8 cellular contexts compared by ENCODE assay signal in the genomic region with DNA sequence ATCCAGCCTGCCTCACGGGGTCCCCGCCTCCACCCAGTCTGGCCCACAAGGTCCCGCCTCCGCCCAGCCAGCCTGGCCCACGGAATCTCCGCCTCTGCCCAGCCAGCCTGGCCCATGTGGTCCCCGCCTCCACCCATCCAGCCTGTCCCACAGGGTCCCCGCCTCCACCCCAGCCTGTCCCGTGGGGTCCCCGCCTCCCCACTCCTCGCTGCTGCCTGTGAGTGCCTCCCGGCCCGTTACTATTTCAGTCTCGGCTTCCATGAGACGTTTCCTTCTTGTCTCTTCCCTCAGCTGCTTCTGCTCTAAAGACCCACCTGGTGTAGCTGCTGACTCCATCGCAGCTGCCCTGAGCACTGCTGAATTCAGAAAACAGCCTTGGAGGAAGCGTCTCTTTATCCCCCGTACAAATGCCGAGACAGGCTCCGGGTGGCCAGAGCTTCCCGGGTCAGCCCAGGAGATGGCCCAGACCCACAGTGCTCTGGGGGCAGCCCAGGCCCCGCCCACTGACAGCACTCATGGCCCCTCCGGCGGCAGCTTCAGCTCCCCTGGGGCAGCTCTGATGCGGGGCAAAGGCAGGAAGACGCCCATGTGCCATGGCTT.
A peak's percentile ranks its signal among the peaks of the same experiment; 100 is the strongest.
DNase-seq lines count a peak whose midpoint lies in the region; ATAC-seq lines count a peak whose summit lies in the region.

No MANE protein-coding gene starts in this region.

- DNase-seq in NCI-H2171 treated with DMSO at 0.1 percent for 48 hours (lab: John Stamatoyannopoulos, UW): peak; percentile 56
- DNase-seq in iPS-NIHi7 (ENCODE audit: extremely low spot score): peak; percentile 67
- no peak for DNase-seq in superior temporal gyrus (ENCODE audit: extremely low spot score)
- no peak for DNase-seq in NCI-H2196 treated with DMSO at 0.1 percent for 48 hours (lab: John Stamatoyannopoulos, UW; ENCODE audit: unreplicated experiment)
- no peak for DNase-seq in T-helper 1 cell
- no peak for DNase-seq in HuH-7.5 (ENCODE audit: low spot score)

- ATAC-seq in GM18499 (IDR thresholded peaks at IDR 0.05; ENCODE audit: insufficient read depth, unreplicated experiment): peak; percentile 52
- peak; percentile 87 for ATAC-seq in GM21723 (IDR thresholded peaks at IDR 0.05; ENCODE audit: unreplicated experiment)

Comparison
In these comparisons a context has a peak if more than half of its experiments do, and no peak if none do; other contexts are left out.
1. DNase-seq: peak in NCI-H2171 treated with DMSO at 0.1 percent for 48 hours (single experiment) and iPS-NIHi7 (single experiment); none in superior temporal gyrus (single experiment), NCI-H2196 treated with DMSO at 0.1 percent for 48 hours (single experiment), T-helper 1 cell (0 of 5) and HuH-7.5 (single experiment).